ENCODE assay signal across 8 cellular contexts in genomic region chr15:40421246-40422157, GRCh38. TPM values are rescaled to one million over a fixed set of nuclear protein-coding genes. Genes with fewer than 3 reads are reported as not detected.
DNase-seq lines count a peak whose midpoint lies in the region; ATAC-seq, FAIRE-seq and TF ChIP-seq lines count a peak whose summit lies in the region.

No MANE protein-coding gene starts in this region.

- no peaks in the 10 kb centered on the region for H3K27me3 Mint-ChIP-seq in activated CD4-positive, alpha-beta T cell treated with anti-CD3 and anti-CD28 coated beads for 36 hours
- H3K27me3 Mint-ChIP-seq in chondrocyte (ENCODE audit: low read depth): no peaks in the 10 kb centered on the region

- POLR2A ChIA-PET in activated CD4-positive, alpha-beta T cell treated with anti-CD3 and anti-CD28 coated beads for 36 hours (lab: Charles Lee): no interaction called here
- POLR2A ChIA-PET in HepG2 (lab: Yijun Ruan, JAX): interaction anchor here (1.0 to 1.8 kb wide), 4 partner anchors 16 to 83 kb away, joined by 3 to 6 read pairs (median 4); partner anchors contain the start of gene IVD

- TF ChIP-seq RAD21 in HepG2 (CRISPR knock-in tag; IDR thresholded peaks at IDR 0.05): peak; percentile 94

- H3K27ac Mint-ChIP-seq in activated CD4-positive, alpha-beta T cell treated with anti-CD3 and anti-CD28 coated beads for 36 hours: no peak overlapping the region
- H3K27ac Mint-ChIP-seq in chondrocyte (ENCODE audit: unreplicated experiment): no peak overlapping the region

- H3K27me3 ChIP-seq in HepG2 (ENCODE audit: control insufficient read depth in 1 of 2, insufficient read depth in 2 of 2, low read length in 2 of 2): no peaks in the 10 kb centered on the region; a peak in 1 of 5 replicates

- 81% methylated on average over 6 of the region's 31 CpGs for WGBS in HepG2 (ENCODE audit: low lambda C conversion rate)

- H2AFZ ChIP-seq in HepG2 (ENCODE audit: low read length): no peak overlapping the region

- in situ Hi-C loops in HepG2 (cut with HindIII; ENCODE audit: extremely low pct_ligation_motif_present, low pct_unique_long_range_greater_than_20kb): loop anchor here (5.0 kb wide), 1 partner anchor 74 kb away; no protein-coding TSS in a partner anchor

- TF ChIP-seq EP300 in HepG2 (IDR thresholded peaks at IDR 0.05; ENCODE audit: low read depth in 2 of 2, low read length in 2 of 2) (no peak), HepG2 (CRISPR knock-in tag; IDR thresholded peaks at IDR 0.05; ENCODE audit: borderline replicate concordance) (no peak)

- no peaks in the 10 kb centered on the region for H3K9me3 Mint-ChIP-seq in activated CD4-positive, alpha-beta T cell treated with anti-CD3 and anti-CD28 coated beads for 36 hours (ENCODE audit: low read depth)
- no peaks in the 10 kb centered on the region for H3K9me3 Mint-ChIP-seq in chondrocyte (ENCODE audit: low read depth)

- TF ChIP-seq CTCF in chondrocyte (IDR thresholded peaks at IDR 0.05) (peak; percentile 89), HepG2 (CRISPR knock-in tag; IDR thresholded peaks at IDR 0.05) (peak; percentile 95)

- ATAC-seq in GM21825 (IDR thresholded peaks at IDR 0.05; ENCODE audit: unreplicated experiment): peak; percentile 73
- peak; percentile 98 for ATAC-seq in activated CD4-positive, alpha-beta T cell treated with anti-CD3 and anti-CD28 coated beads for 36 hours
- ATAC-seq in HepG2: peak; percentile 93
- no peak for ATAC-seq in GM21576 (IDR thresholded peaks at IDR 0.05; ENCODE audit: unreplicated experiment)

- H3K9ac ChIP-seq in HepG2 (ENCODE audit: insufficient read depth, low read depth, low read length): no peak overlapping the region

- peaks cover 10% of the 10 kb centered on the region for H3K4me1 ChIP-seq in HepG2 (ENCODE audit: insufficient read depth, low read length)

- intact Hi-C loops in activated CD4-positive, alpha-beta T cell treated with anti-CD3 and anti-CD28 coated beads for 36 hours (cut with DNase I, micrococcal nuclease): loop anchor here (1.0 kb wide), 4 partner anchors 53 to 142 kb away; no protein-coding TSS in a partner anchor
- intact Hi-C loops in HepG2 (cut with micrococcal nuclease; ENCODE audit: unreplicated experiment): loop anchor here (1.0 to 5.0 kb wide), 4 partner anchors 53 to 99 kb away; partner anchors contain the start of genes CCDC9B and INAFM2

- no peak overlapping the region for H3K27ac ChIP-seq in HepG2 (ENCODE audit: extremely low read length, insufficient read depth, low read length)

- peaks cover 2% of the 10 kb centered on the region for H3K36me3 Mint-ChIP-seq in activated CD4-positive, alpha-beta T cell treated with anti-CD3 and anti-CD28 coated beads for 36 hours (ENCODE audit: low read depth)
- peaks cover 8% of the 10 kb centered on the region for H3K36me3 Mint-ChIP-seq in chondrocyte (ENCODE audit: low read depth)

- H3K4me3 ChIP-seq in HepG2 (replicated peaks in 1 of 3; ENCODE audit: insufficient read depth in 1 of 3, low read depth in 2 of 3, low read length in 3 of 3): peak overlapping the region in 1 of 3 experiments; percentile 40; a peak in 1 of 6 replicates

- DNase-seq in DMS114 treated with DMSO at 0.1 percent for 48 hours (lab: John Stamatoyannopoulos, UW; ENCODE audit: unreplicated experiment): peak; percentile 53
- peak; percentile 72 for DNase-seq in NCI-H2171 treated with DMSO at 0.1 percent for 48 hours (lab: John Stamatoyannopoulos, UW)
- DNase-seq in activated CD4-positive, alpha-beta T cell treated with anti-CD3 and anti-CD28 coated beads for 36 hours: peak; percentile 91
- DNase-seq in chondrocyte (ENCODE audit: low spot score): no peak
- DNase-seq in HepG2 (ENCODE audit: low spot score): peak; percentile 37
- DNase-seq in stimulated activated CD4-positive, alpha-beta T cell treated with anti-CD3 and anti-CD28 coated beads, TNF-alpha, amount 100 ng/mL, for 1 hour (ENCODE audit: low read depth in 3 of 3, low spot score in 1 of 3): peak; percentile 46 to 78 (median 54)

- no peaks in the 10 kb centered on the region for H3K4me1 Mint-ChIP-seq in activated CD4-positive, alpha-beta T cell treated with anti-CD3 and anti-CD28 coated beads for 36 hours
- peaks cover 13% of the 10 kb centered on the region for H3K4me1 Mint-ChIP-seq in chondrocyte (ENCODE audit: low read depth)

- H4K20me1 ChIP-seq in HepG2 (ENCODE audit: insufficient read depth, low read length): no peaks in the 10 kb centered on the region; the same call in 1 of the 2 replicates

- H3K79me2 ChIP-seq in HepG2 (ENCODE audit: insufficient read depth, low read length): no peaks in the 10 kb centered on the region

- H3K4me3 Mint-ChIP-seq in activated CD4-positive, alpha-beta T cell treated with anti-CD3 and anti-CD28 coated beads for 36 hours: no peak overlapping the region
- no peak overlapping the region for H3K4me3 Mint-ChIP-seq in chondrocyte (ENCODE audit: unreplicated experiment)

- peaks cover 2 to 12% of the 10 kb centered on the region in 2 experiments; a peak in 2 of 5 replicates for H3K36me3 ChIP-seq in HepG2 (replicated peaks in 1 of 2; ENCODE audit: control insufficient read depth in 1 of 2, insufficient read depth in 2 of 2, low read length in 2 of 2)

- CTCF ChIA-PET in activated CD4-positive, alpha-beta T cell treated with anti-CD3 and anti-CD28 coated beads for 36 hours (lab: Charles Lee): interaction anchor here (0.7 to 9.1 kb wide), 22 partner anchors 9 to 204 kb away, joined by 3 to 151 read pairs (median 5); partner anchors contain the start of genes BAHD1, CCDC9B, INAFM2 and PLCB2
- CTCF ChIA-PET in HepG2 (lab: Yijun Ruan, JAX; ENCODE audit: low intra/inter-chr PET ratio, low total read pairs): interaction anchor here (1.0 to 3.9 kb wide), 7 partner anchors 53 to 142 kb away, joined by 3 to 32 read pairs (median 11); partner anchors contain the start of gene INAFM2

- FAIRE-seq in HepG2 (lab: Jason Lieb, UNC): peak; percentile 28

- no peaks in the 10 kb centered on the region for H3K9me3 ChIP-seq in HepG2 (ENCODE audit: low read length)

- peak in 1 of 2 experiments; percentile 36; a peak in 1 of 4 replicates for TF ChIP-seq POLR2A in HepG2 (IDR thresholded peaks at IDR 0.05; ENCODE audit: insufficient read depth in 1 of 2, low read depth in 2 of 2, low read length in 2 of 2)

- peak overlapping the region; percentile 41 for H3K4me2 ChIP-seq in HepG2 (ENCODE audit: low read depth, low read length)

- no TSS peak for BruUV-seq in HepG2 (replicated peaks; lab: Mats Ljungman, UMichigan)

RNA-seq across cellular contexts. Expression of gene IVD, which starts 15.9 kb away (rescaled TPM):
- 10 to 100 TPM; 30.8 to 46.2 TPM for total RNA-seq in activated CD4-positive, alpha-beta T cell treated with anti-CD3 and anti-CD28 coated beads for 36 hours
- total RNA-seq in chondrocyte (42.0 to 58.9 TPM (median 42.5 TPM) in 3 replicates), HepG2 (2016; rRNA removed; fragmentation: Illumina TruSeq; extraction: Trizol) (48.0 and 61.3 TPM in 2 replicates)
- total RNA-seq in HepG2 (2016; cell fraction: cytosol; rRNA removed; fragmentation: Illumina TruSeq; extraction: Trizol; ENCODE audit: low read depth): 10.0 and 11.4 TPM in 2 replicates
- 52.6 and 57.5 TPM in 2 replicates for total RNA-seq in HepG2 (2016; cell fraction: insoluble cytoplasmic fraction; rRNA removed; fragmentation: Illumina TruSeq; extraction: Trizol)
- 16.7 and 18.2 TPM in 2 replicates for total RNA-seq in HepG2 (2016; cell fraction: membrane; rRNA removed; fragmentation: Illumina TruSeq; extraction: Trizol)
- 53.6 and 56.9 TPM in 2 replicates for total RNA-seq in HepG2 (2016; cell fraction: nucleus; rRNA removed; fragmentation: Illumina TruSeq; extraction: Trizol)
- polyA plus RNA-seq in HepG2 (2011; rRNA removed): 53.9 and 56.6 TPM in 2 replicates
- polyA plus RNA-seq in HepG2 (2011; cell fraction: cytosol; rRNA removed): 51.5 and 58.7 TPM in 2 replicates
- polyA plus RNA-seq in HepG2 (2011; cell fraction: nucleus; rRNA removed): 50.0 and 59.6 TPM in 2 replicates
- 38.1 and 46.1 TPM in 2 replicates for polyA plus RNA-seq in HepG2 (2012)
- polyA plus RNA-seq in HepG2 (2016; cell fraction: cytosol; fragmentation: Illumina TruSeq; extraction: Trizol; ENCODE audit: low read depth): 4.8 and 5.5 TPM in 2 replicates
- polyA plus RNA-seq in HepG2 (2016; cell fraction: insoluble cytoplasmic fraction; fragmentation: Illumina TruSeq; extraction: Trizol; ENCODE audit: low read depth): 49.0 and 58.9 TPM in 2 replicates
- polyA plus RNA-seq in HepG2 (2016; cell fraction: membrane; fragmentation: Illumina TruSeq; extraction: Trizol; ENCODE audit: low read depth): 9.2 and 11.0 TPM in 2 replicates
- polyA plus RNA-seq in HepG2 (2016; cell fraction: nucleus; fragmentation: Illumina TruSeq; extraction: Trizol; ENCODE audit: insufficient read depth, low read depth): 72.4 and 89.1 TPM in 2 replicates
- polyA minus RNA-seq in HepG2 (2011; rRNA and poly(A)+ RNA removed; ENCODE audit: low replicate concordance): 75.5 and 101 TPM in 2 replicates
- polyA minus RNA-seq in HepG2 (2011; cell fraction: cytosol; rRNA and poly(A)+ RNA removed): 31.7 and 40.8 TPM in 2 replicates
- polyA minus RNA-seq in HepG2 (2011; cell fraction: nucleus; rRNA and poly(A)+ RNA removed): 71.8 and 74.3 TPM in 2 replicates

RNA-seq across cellular contexts. Expression of gene BAHD1, which starts 19.3 kb away (rescaled TPM):
- total RNA-seq in activated CD4-positive, alpha-beta T cell treated with anti-CD3 and anti-CD28 coated beads for 36 hours: 10 to 100 TPM; 15.3 to 16.7 TPM
- total RNA-seq in chondrocyte (24.4 to 26.4 TPM (median 24.8 TPM) in 3 replicates), HepG2 (2016; rRNA removed; fragmentation: Illumina TruSeq; extraction: Trizol) (8.1 and 8.7 TPM in 2 replicates)
- total RNA-seq in HepG2 (2016; cell fraction: cytosol; rRNA removed; fragmentation: Illumina TruSeq; extraction: Trizol; ENCODE audit: low read depth): 1.8 and 1.9 TPM in 2 replicates
- 7.1 and 8.8 TPM in 2 replicates for total RNA-seq in HepG2 (2016; cell fraction: insoluble cytoplasmic fraction; rRNA removed; fragmentation: Illumina TruSeq; extraction: Trizol)
- total RNA-seq in HepG2 (2016; cell fraction: membrane; rRNA removed; fragmentation: Illumina TruSeq; extraction: Trizol): 4.5 and 4.7 TPM in 2 replicates
- 9.6 and 13.1 TPM in 2 replicates for total RNA-seq in HepG2 (2016; cell fraction: nucleus; rRNA removed; fragmentation: Illumina TruSeq; extraction: Trizol)
- 3.3 and 3.8 TPM in 2 replicates for polyA plus RNA-seq in HepG2 (2011; rRNA removed)
- 2.3 and 2.4 TPM in 2 replicates for polyA plus RNA-seq in HepG2 (2011; cell fraction: cytosol; rRNA removed)
- 9.7 and 10.3 TPM in 2 replicates for polyA plus RNA-seq in HepG2 (2011; cell fraction: nucleus; rRNA removed)
- polyA plus RNA-seq in HepG2 (2012): 6.2 and 8.0 TPM in 2 replicates
- 0.53 and 0.62 TPM in 2 replicates for polyA plus RNA-seq in HepG2 (2016; cell fraction: cytosol; fragmentation: Illumina TruSeq; extraction: Trizol; ENCODE audit: low read depth)
- 8.2 and 10.1 TPM in 2 replicates for polyA plus RNA-seq in HepG2 (2016; cell fraction: insoluble cytoplasmic fraction; fragmentation: Illumina TruSeq; extraction: Trizol; ENCODE audit: low read depth)
- polyA plus RNA-seq in HepG2 (2016; cell fraction: membrane; fragmentation: Illumina TruSeq; extraction: Trizol; ENCODE audit: low read depth): 2.1 and 2.2 TPM in 2 replicates
- 14.7 and 18.8 TPM in 2 replicates for polyA plus RNA-seq in HepG2 (2016; cell fraction: nucleus; fragmentation: Illumina TruSeq; extraction: Trizol; ENCODE audit: insufficient read depth, low read depth)
- polyA minus RNA-seq in HepG2 (2011; rRNA and poly(A)+ RNA removed; ENCODE audit: low replicate concordance): 6.1 and 10.5 TPM in 2 replicates
- polyA minus RNA-seq in HepG2 (2011; cell fraction: cytosol; rRNA and poly(A)+ RNA removed): 3.0 and 3.5 TPM in 2 replicates
- 5.3 and 9.8 TPM in 2 replicates for polyA minus RNA-seq in HepG2 (2011; cell fraction: nucleus; rRNA and poly(A)+ RNA removed)

RNA-seq across cellular contexts. Expression of gene KNSTRN, which starts 39.0 kb away (rescaled TPM):
- total RNA-seq in activated CD4-positive, alpha-beta T cell treated with anti-CD3 and anti-CD28 coated beads for 36 hours: 10 to 100 TPM; 56.2 to 58.8 TPM
- total RNA-seq in chondrocyte: 20.9 to 28.4 TPM (median 27.9 TPM) in 3 replicates
- total RNA-seq in HepG2 (2016; rRNA removed; fragmentation: Illumina TruSeq; extraction: Trizol): 62.3 and 82.1 TPM in 2 replicates
- total RNA-seq in HepG2 (2016; cell fraction: cytosol; rRNA removed; fragmentation: Illumina TruSeq; extraction: Trizol; ENCODE audit: low read depth): 28.6 and 31.3 TPM in 2 replicates
- total RNA-seq in HepG2 (2016; cell fraction: insoluble cytoplasmic fraction; rRNA removed; fragmentation: Illumina TruSeq; extraction: Trizol): 60.3 and 80.7 TPM in 2 replicates
- 43.2 and 48.2 TPM in 2 replicates for total RNA-seq in HepG2 (2016; cell fraction: membrane; rRNA removed; fragmentation: Illumina TruSeq; extraction: Trizol)
- total RNA-seq in HepG2 (2016; cell fraction: nucleus; rRNA removed; fragmentation: Illumina TruSeq; extraction: Trizol): 31.0 and 33.7 TPM in 2 replicates
- polyA plus RNA-seq in HepG2 (2011; rRNA removed): 12.9 and 20.3 TPM in 2 replicates
- polyA plus RNA-seq in HepG2 (2011; cell fraction: cytosol; rRNA removed): 11.9 and 12.5 TPM in 2 replicates
- polyA plus RNA-seq in HepG2 (2011; cell fraction: nucleus; rRNA removed): 10.3 and 10.6 TPM in 2 replicates
- 13.8 and 21.5 TPM in 2 replicates for polyA plus RNA-seq in HepG2 (2012)
- polyA plus RNA-seq in HepG2 (2016; cell fraction: cytosol; fragmentation: Illumina TruSeq; extraction: Trizol; ENCODE audit: low read depth): 15.1 and 18.4 TPM in 2 replicates
- polyA plus RNA-seq in HepG2 (2016; cell fraction: insoluble cytoplasmic fraction; fragmentation: Illumina TruSeq; extraction: Trizol; ENCODE audit: low read depth): 70.7 and 72.8 TPM in 2 replicates
- 25.7 and 26.6 TPM in 2 replicates for polyA plus RNA-seq in HepG2 (2016; cell fraction: membrane; fragmentation: Illumina TruSeq; extraction: Trizol; ENCODE audit: low read depth)
- 48.7 and 55.8 TPM in 2 replicates for polyA plus RNA-seq in HepG2 (2016; cell fraction: nucleus; fragmentation: Illumina TruSeq; extraction: Trizol; ENCODE audit: insufficient read depth, low read depth)
- polyA minus RNA-seq in HepG2 (2011; rRNA and poly(A)+ RNA removed; ENCODE audit: low replicate concordance): 9.8 and 86.6 TPM in 2 replicates
- 9.2 and 11.1 TPM in 2 replicates for polyA minus RNA-seq in HepG2 (2011; cell fraction: cytosol; rRNA and poly(A)+ RNA removed)
- 17.2 and 23.4 TPM in 2 replicates for polyA minus RNA-seq in HepG2 (2011; cell fraction: nucleus; rRNA and poly(A)+ RNA removed)

RNA-seq across cellular contexts. Expression of gene CHST14, which starts 49.3 kb away (rescaled TPM):
- total RNA-seq in activated CD4-positive, alpha-beta T cell treated with anti-CD3 and anti-CD28 coated beads for 36 hours: 1 to 10 TPM; 5.4 to 6.2 TPM
- total RNA-seq in chondrocyte (45.4 to 46.2 TPM (median 45.7 TPM) in 3 replicates), HepG2 (2016; rRNA removed; fragmentation: Illumina TruSeq; extraction: Trizol) (6.4 and 12.4 TPM in 2 replicates)
- total RNA-seq in HepG2 (2016; cell fraction: cytosol; rRNA removed; fragmentation: Illumina TruSeq; extraction: Trizol; ENCODE audit: low read depth): 1.7 and 1.9 TPM in 2 replicates
- total RNA-seq in HepG2 (2016; cell fraction: insoluble cytoplasmic fraction; rRNA removed; fragmentation: Illumina TruSeq; extraction: Trizol): 5.9 and 12.8 TPM in 2 replicates
- total RNA-seq in HepG2 (2016; cell fraction: membrane; rRNA removed; fragmentation: Illumina TruSeq; extraction: Trizol): 6.3 and 7.3 TPM in 2 replicates
- 12.7 and 15.0 TPM in 2 replicates for total RNA-seq in HepG2 (2016; cell fraction: nucleus; rRNA removed; fragmentation: Illumina TruSeq; extraction: Trizol)
- 8.6 and 8.9 TPM in 2 replicates for polyA plus RNA-seq in HepG2 (2011; rRNA removed)
- 9.6 and 9.8 TPM in 2 replicates for polyA plus RNA-seq in HepG2 (2011; cell fraction: cytosol; rRNA removed)
- polyA plus RNA-seq in HepG2 (2011; cell fraction: nucleus; rRNA removed): 4.4 and 4.5 TPM in 2 replicates
- polyA plus RNA-seq in HepG2 (2012): 9.6 and 9.8 TPM in 2 replicates
- 3.1 and 3.8 TPM in 2 replicates for polyA plus RNA-seq in HepG2 (2016; cell fraction: cytosol; fragmentation: Illumina TruSeq; extraction: Trizol; ENCODE audit: low read depth)
- polyA plus RNA-seq in HepG2 (2016; cell fraction: insoluble cytoplasmic fraction; fragmentation: Illumina TruSeq; extraction: Trizol; ENCODE audit: low read depth): 10.8 and 12.3 TPM in 2 replicates
- polyA plus RNA-seq in HepG2 (2016; cell fraction: membrane; fragmentation: Illumina TruSeq; extraction: Trizol; ENCODE audit: low read depth): 6.3 and 7.2 TPM in 2 replicates
- 35.3 and 38.8 TPM in 2 replicates for polyA plus RNA-seq in HepG2 (2016; cell fraction: nucleus; fragmentation: Illumina TruSeq; extraction: Trizol; ENCODE audit: insufficient read depth, low read depth)
- 10.7 and 13.2 TPM in 2 replicates for polyA minus RNA-seq in HepG2 (2011; rRNA and poly(A)+ RNA removed; ENCODE audit: low replicate concordance)
- polyA minus RNA-seq in HepG2 (2011; cell fraction: cytosol; rRNA and poly(A)+ RNA removed): 7.1 and 8.4 TPM in 2 replicates
- 3.0 and 3.2 TPM in 2 replicates for polyA minus RNA-seq in HepG2 (2011; cell fraction: nucleus; rRNA and poly(A)+ RNA removed)
